19 cellular contexts compared by ENCODE assay signal in the genomic region with DNA sequence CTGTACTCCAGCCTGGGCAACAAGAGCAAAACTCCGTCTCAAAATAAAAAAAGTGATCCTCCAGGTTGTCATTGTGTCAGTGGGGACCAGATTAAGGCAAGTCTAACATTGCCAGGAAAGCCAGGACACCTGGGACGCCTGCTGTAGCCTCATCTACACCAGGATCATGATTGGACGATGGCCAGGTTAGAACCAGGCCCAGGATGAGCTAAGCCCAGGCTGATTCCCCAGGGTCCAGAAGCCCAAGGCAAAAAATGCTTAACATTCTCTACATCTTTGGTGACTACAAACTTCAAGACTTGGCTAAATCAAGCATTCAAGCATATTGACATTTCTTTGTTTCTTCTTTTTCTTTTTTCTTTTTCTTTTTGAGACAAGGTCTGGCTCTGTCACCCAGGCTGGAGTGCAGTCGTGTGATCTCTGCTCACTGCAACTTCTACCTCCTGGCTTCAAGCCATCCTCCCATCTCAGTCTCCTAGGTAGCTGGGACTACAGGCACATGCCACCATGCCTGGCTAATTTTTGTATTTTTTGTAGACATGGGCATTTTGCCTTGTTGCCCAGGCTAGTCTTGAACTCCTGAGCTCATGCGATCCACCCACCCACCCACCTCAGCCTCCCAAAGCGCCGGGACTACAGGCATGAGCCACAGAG. TPM values are rescaled to one million over a fixed set of nuclear protein-coding genes. Genes with fewer than 3 reads are reported as not detected.
DNase-seq lines count a peak whose midpoint lies in the region; ATAC-seq, FAIRE-seq and TF ChIP-seq lines count a peak whose summit lies in the region.
"Had no signal": no experiment of that assay in that cellular context is flagged by ENCODE, and none has a peak within 500 bp of the region (broad histone marks: within the 10 kb centered on the region; RNA-seq: fewer than 3 reads in every experiment).

No MANE protein-coding gene starts in this region.

- H4K8ac ChIP-seq in mesendoderm (ENCODE audit: low read depth, low read length): no peak overlapping the region

- H3K9ac ChIP-seq in K562 (ENCODE audit: insufficient read depth in 1 of 2, low read depth in 2 of 2, low read length in 2 of 2) (peak overlapping the region in 1 of 2 experiments; percentile 58; a peak in 1 of 4 replicates), mesendoderm (ENCODE audit: low read length) (no peak overlapping the region)
- H3K9ac ChIP-seq: BLaER1 had no signal

- H3K36me3 ChIP-seq in K562 (ENCODE audit: control insufficient read depth, insufficient read depth, low read length) (no peaks in the 10 kb centered on the region), mesendoderm (ENCODE audit: control insufficient read depth, insufficient read depth, low read length) (no peaks in the 10 kb centered on the region)
- H3K36me3 ChIP-seq: BLaER1, esophagus muscularis mucosa, Peyer's patch had no signal

- no peak overlapping the region for H2BK120ac ChIP-seq in mesendoderm (ENCODE audit: low read depth, low read length)

- no peak overlapping the region for H3K23ac ChIP-seq in mesendoderm (ENCODE audit: low read length)

- H3K4me2 ChIP-seq in K562 (ENCODE audit: insufficient read depth, low read length) (no peak overlapping the region), mesendoderm (ENCODE audit: low read length) (no peak overlapping the region)
- H3K4me2 ChIP-seq: BLaER1 had no signal

- no peaks in the 10 kb centered on the region for H3K79me2 ChIP-seq in K562 (ENCODE audit: control insufficient read depth, insufficient read depth, low read length)
- H3K79me2 ChIP-seq in mesendoderm (ENCODE audit: control insufficient read depth, insufficient read depth, low read length): no peaks in the 10 kb centered on the region

- intact Hi-C loops in K562 (cut with micrococcal nuclease): no loop called here

- CTCF ChIA-PET in K562 (lab: Yijun Ruan, JAX; ENCODE audit: low intra/inter-chr PET ratio): no interaction called here

- no peaks in the 10 kb centered on the region for H3K9me1 ChIP-seq in K562 (ENCODE audit: control insufficient read depth, insufficient read depth, low read length)

- no peak overlapping the region for H3K4ac ChIP-seq in mesendoderm (ENCODE audit: low read depth, low read length)

- TF ChIP-seq POLR2A in K562 (conservative IDR thresholded peaks at IDR 0.05): no peak

- no peak for TF ChIP-seq CTCF in K562 (IDR thresholded peaks at IDR 0.05 in 2 of 3, conservative IDR thresholded peaks at IDR 0.05 in 1 of 3; ENCODE audit: insufficient read depth in 2 of 3, low read depth in 1 of 3, low read length in 3 of 3)

- no peaks in the 10 kb centered on the region for H3K79me1 ChIP-seq in mesendoderm (ENCODE audit: low read length)

- no peak overlapping the region for H3K27ac ChIP-seq in K562 (ENCODE audit: extremely low read depth, low read depth, low read length)
- no peak overlapping the region for H3K27ac ChIP-seq in mesendoderm (ENCODE audit: low read depth, low read length)
- H3K27ac ChIP-seq: BLaER1, esophagus muscularis mucosa, Peyer's patch had no signal

- no peak for ATAC-seq in K562
- no peak for ATAC-seq in GM19455 (IDR thresholded peaks at IDR 0.05; ENCODE audit: unreplicated experiment)

- no peak overlapping the region for H3K4me3 ChIP-seq in K562
- H3K4me3 ChIP-seq in mesendoderm (ENCODE audit: low read length): no peak overlapping the region
- H3K4me3 ChIP-seq: BLaER1, esophagus muscularis mucosa, Peyer's patch had no signal

- 0 out of 2 replicates have a peak overlapping the region, but pooled peaks have one; percentile 0 for H2AFZ ChIP-seq in K562 (ENCODE audit: low read depth, low read length)

- H3K56ac ChIP-seq in mesendoderm (ENCODE audit: low read length): no peak overlapping the region

- H2BK15ac ChIP-seq in mesendoderm (replicated peaks; ENCODE audit: low read depth): no peak overlapping the region

- H2BK5ac ChIP-seq in mesendoderm (ENCODE audit: low read length): no peak overlapping the region

- BruUV-seq in K562 (replicated peaks; lab: Mats Ljungman, UMichigan): no TSS peak

- peak; percentile 62 for DNase-seq in AG20443 (ENCODE audit: low spot score)
- DNase-seq in GM04503 (ENCODE audit: low read depth): peak; percentile 42
- DNase-seq in K562 (ENCODE audit: extremely low read depth in 1 of 4, low spot score in 3 of 4): no peak
- peak; percentile 55 for DNase-seq in mesendoderm
- DNase-seq in foreskin melanocyte: no peak
- no peak for DNase-seq in HT-29 (ENCODE audit: low spot score)
- no peak for DNase-seq in mucosa of gallbladder (ENCODE audit: low spot score)
- DNase-seq: activated CD4-positive, alpha-beta T cell treated with anti-CD3 and anti-CD28 coated beads, Interleukin-2, amount 10 ng/mL, durations not matched to agents 7 days and 5 days; activated naive CD4-positive, alpha-beta T cell treated with anti-CD3 and anti-CD28 coated beads, Interleukin-2, amount 50 U/mL, for 16 hours; activated T-cell treated with anti-CD3 and anti-CD28 coated beads for 4 hours; H7; kidney; NCI-H1417 treated with DMSO at 0.1 percent for 48 hours; occipital lobe; Peyer's patch; stimulated activated CD4-positive, alpha-beta T cell treated with anti-CD3 and anti-CD28 coated beads, Interleukin-4, amount 100 ng/mL, for 24 hours had no signal

- no peak for TF ChIP-seq RAD21 in K562 (CRISPR knock-in tag; conservative IDR thresholded peaks at IDR 0.05 in 1 of 2, IDR thresholded peaks at IDR 0.05 in 1 of 2)

- FAIRE-seq in K562 (lab: Jason Lieb, UNC): no peak
- FAIRE-seq: kidney had no signal

- no peaks in the 10 kb centered on the region for H4K20me1 ChIP-seq in K562 (replicated peaks; ENCODE audit: control insufficient read depth, insufficient read depth, low read length)
- H4K20me1 ChIP-seq: BLaER1 had no signal

- no peak overlapping the region for H3K18ac ChIP-seq in mesendoderm (ENCODE audit: low read length)

- no peaks in the 10 kb centered on the region for H3K27me3 ChIP-seq in K562 (ENCODE audit: control insufficient read depth in 2 of 2, insufficient read depth in 2 of 2, low read length in 2 of 2)
- H3K27me3 ChIP-seq in mesendoderm (ENCODE audit: insufficient read depth, low read length, poor library complexity): no peaks in the 10 kb centered on the region
- H3K27me3 ChIP-seq: BLaER1, esophagus muscularis mucosa, Peyer's patch had no signal

- WGBS in K562 (ENCODE audit: insufficient coverage, low coverage, missing lambda C conversion rate): 39% methylated on average over 6 of the region's 7 CpGs
- WGBS in mesendoderm (ENCODE audit: extremely low coverage, insufficient coverage, low lambda C conversion rate): no CpG with 5 or more reads among the region's 7 CpGs

- H3K9me3 ChIP-seq in K562 (replicated peaks; ENCODE audit: control insufficient read depth, insufficient read depth, low read depth, low read length): no peaks in the 10 kb centered on the region
- H3K9me3 ChIP-seq: BLaER1, esophagus muscularis mucosa, Peyer's patch had no signal

- H4K5ac ChIP-seq in mesendoderm (ENCODE audit: low read length): no peak overlapping the region

- no peak overlapping the region for H2AK5ac ChIP-seq in mesendoderm (ENCODE audit: low read length)

- TF ChIP-seq EP300 in K562 (IDR thresholded peaks at IDR 0.05; ENCODE audit: low read length): no peak

- H3K4me1 ChIP-seq in K562 (replicated peaks in 1 of 2; ENCODE audit: control insufficient read depth in 2 of 2, insufficient read depth in 2 of 2, low read length in 2 of 2) (no peaks in the 10 kb centered on the region; a peak in 1 of 5 replicates), mesendoderm (ENCODE audit: control insufficient read depth, low read depth, low read length) (no peaks in the 10 kb centered on the region)
- H3K4me1 ChIP-seq: esophagus muscularis mucosa, Peyer's patch had no signal

- POLR2A ChIA-PET in K562 (lab: Yijun Ruan, JAX): interaction anchor here (0.7 to 1.3 kb wide), 2 partner anchors 10 to 632 kb away, joined by 3 to 4 read pairs; no protein-coding TSS in a partner anchor

- in situ Hi-C loops in K562 (cut with MboI): no loop called here

TF ChIP-seq in K562, 482 proteins besides CTCF, POLR2A, EP300 and RAD21:
- TF ChIP-seq, protein P1, sequence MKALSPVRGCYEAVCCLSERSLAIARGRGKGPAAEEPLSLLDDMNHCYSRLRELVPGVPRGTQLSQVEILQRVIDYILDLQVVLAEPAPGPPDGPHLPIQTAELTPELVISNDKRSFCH (CRISPR knock-in tag; IDR thresholded peaks at IDR 0.05): no peak
- TF ChIP-seq, protein P1 (tag; IDR thresholded peaks at IDR 0.05): no peak
- TF ChIP-seq DDX20 (tag; IDR thresholded peaks at IDR 0.05; ENCODE audit: low read depth) (no peak), ZBTB17 (CRISPR knock-in tag; IDR thresholded peaks at IDR 0.05) (no peak)

RNA-seq across cellular contexts. Expression of a gene that starts 12.7 kb away (rescaled TPM):
- total RNA-seq in K562 (2011; cell fraction: chromatin; rRNA removed; ENCODE audit: low replicate concordance): 6.8 and 11.6 TPM in 2 replicates
- 3.7 and 3.8 TPM in 2 replicates for total RNA-seq in K562 (2011; cell fraction: nucleolus; rRNA removed)
- 6.5 and 12.5 TPM in 2 replicates for total RNA-seq in K562 (2011; cell fraction: nucleoplasm; rRNA removed)
- total RNA-seq in K562 (2014; rRNA removed) (3.8 and 5.0 TPM in 2 replicates), K562 (2014; rRNA removed; fragmentation: Illumina TruSeq; extraction: Trizol) (6.7 and 7.1 TPM in 2 replicates), K562 (2015; rRNA removed; fragmentation: Illumina TruSeq; extraction: Trizol) (7.1 TPM in 2 replicates), K562 (2021) (10.2 and 10.7 TPM in 2 replicates), mucosa of gallbladder (53.4 TPM)
- polyA plus RNA-seq in K562 (2011; rRNA removed) (3.8 and 4.8 TPM in 2 replicates), K562 (2014; fragmentation: Illumina TruSeq; extraction: Trizol) (5.7 and 5.8 TPM in 2 replicates), K562 (2014; fragmentation: Nextera tagmentation; extraction: Ambion mirVana) (under 1 TPM; 0.56 to 0.65 TPM), K562 (2014; rRNA removed) (3.5 and 4.0 TPM in 2 replicates)
- 3.3 and 3.5 TPM in 2 replicates for polyA plus RNA-seq in K562 (2011; cell fraction: cytosol; rRNA removed)
- polyA plus RNA-seq in K562 (2011; cell fraction: nucleus; rRNA removed): 2.5 and 3.5 TPM in 2 replicates
- polyA plus RNA-seq in K562 (2012): 4.9 and 6.3 TPM in 2 replicates
- polyA minus RNA-seq in K562 (2011; rRNA and poly(A)+ RNA removed): 3.3 and 4.6 TPM in 2 replicates
- 2.5 and 3.1 TPM in 2 replicates for polyA minus RNA-seq in K562 (2011; cell fraction: cytosol; rRNA and poly(A)+ RNA removed)
- polyA minus RNA-seq in K562 (2011; cell fraction: nucleus; rRNA and poly(A)+ RNA removed): 1.5 and 2.2 TPM in 2 replicates
- 8.7 TPM for polyA plus RNA-seq in mesendoderm (2013, experiment 1 of 2)
- polyA plus RNA-seq in mesendoderm (2013, experiment 2 of 2): 8.4 TPM
- total RNA-seq in HT-29 (2014; rRNA removed; shearing (Covaris generic)): 11.6 and 16.3 TPM in 2 replicates

Comparison
In these comparisons a context has a peak if more than half of its experiments do, and no peak if none do; other contexts are left out.
1. DNase-seq: peak in AG20443 (single experiment), GM04503 (single experiment) and mesendoderm (single experiment); none in K562 (0 of 4), foreskin melanocyte (single experiment), HT-29 (single experiment) and mucosa of gallbladder (single experiment).